19 cellular contexts compared by ENCODE assay signal in the genomic region with DNA sequence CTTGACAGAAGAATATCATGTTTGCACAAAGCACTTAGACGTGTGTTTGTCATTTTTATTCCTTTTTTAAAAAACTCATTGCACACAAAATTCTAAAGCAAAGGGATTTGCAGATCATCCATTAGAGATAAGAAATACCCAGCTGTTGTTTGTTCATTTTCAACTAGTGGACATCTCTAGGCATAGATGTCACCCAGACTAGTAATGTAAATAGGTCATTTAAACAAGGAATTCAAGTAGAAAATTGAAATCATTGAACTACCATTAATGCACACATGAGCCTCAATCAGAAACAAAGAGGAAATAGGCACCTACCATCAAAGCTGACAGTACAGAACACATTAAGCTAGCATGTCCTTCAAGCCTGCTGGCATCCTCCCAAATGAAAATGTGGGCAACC.
DNase-seq lines count a peak whose midpoint lies in the region; ATAC-seq and FAIRE-seq lines count a peak whose summit lies in the region.
"Had no signal": no experiment of that assay in that cellular context is flagged by ENCODE, and none has a peak within 500 bp of the region (broad histone marks: within the 10 kb centered on the region; RNA-seq: fewer than 3 reads in every experiment).

No MANE protein-coding gene starts in this region.

- ATAC-seq in stimulated activated naive CD8-positive, alpha-beta T cell treated with anti-CD3 and anti-CD28 coated beads, Interleukin-15, amount 100 ng/mL, for 72 hours = no peak
- no peak for ATAC-seq in HG03469 (IDR thresholded peaks at IDR 0.05; ENCODE audit: unreplicated experiment)
- ATAC-seq: GM12878 had no signal

- DNase-seq in NCI-H748 (lab: John Stamatoyannopoulos, UW; ENCODE audit: unreplicated experiment) (peak; percentile 8), NCI-H748 treated with DMSO at 0.1 percent for 48 hours (lab: John Stamatoyannopoulos, UW) (no peak), NCI-H1092 (lab: John Stamatoyannopoulos, UW) (peak; percentile 2)
- DNase-seq in Jurkat, Clone E6-1 (ENCODE audit: low read depth, low spot score) = peak; percentile 8
- DNase-seq in stimulated activated naive CD8-positive, alpha-beta T cell treated with anti-CD3 and anti-CD28 coated beads, Interleukin-15, amount 100 ng/mL, for 72 hours = no peak
- DNase-seq: C1 segment of cervical spinal cord; Calu3; CD4-positive, alpha-beta memory T cell; COR-L47; DND-41; GM23248; H7; HCEC 1CT had no signal

- H3K4me3 ChIP-seq in Jurkat, Clone E6-1 (ENCODE audit: low read length) = no peak overlapping the region
- H3K4me3 ChIP-seq: GM12878, GM23248 had no signal

- FAIRE-seq in islet of Langerhans (lab: Jason Lieb, UNC) = peak; percentile 89
- FAIRE-seq: G401.6, GM12878, GM19239, H1 had no signal

- no peak overlapping the region for H3K27ac Mint-ChIP-seq in stimulated activated naive CD8-positive, alpha-beta T cell treated with anti-CD3 and anti-CD28 coated beads, Interleukin-15, amount 100 ng/mL, for 72 hours
- H3K27ac Mint-ChIP-seq: CD4-positive, alpha-beta memory T cell had no signal

- no peaks in the 10 kb centered on the region for H3K4me1 Mint-ChIP-seq in stimulated activated naive CD8-positive, alpha-beta T cell treated with anti-CD3 and anti-CD28 coated beads, Interleukin-15, amount 100 ng/mL, for 72 hours
- H3K4me1 Mint-ChIP-seq: CD4-positive, alpha-beta memory T cell had no signal

- H3K4me3 Mint-ChIP-seq in stimulated activated naive CD8-positive, alpha-beta T cell treated with anti-CD3 and anti-CD28 coated beads, Interleukin-15, amount 100 ng/mL, for 72 hours = no peak overlapping the region
- H3K4me3 Mint-ChIP-seq: CD4-positive, alpha-beta memory T cell had no signal

- no peaks in the 10 kb centered on the region for H3K27me3 Mint-ChIP-seq in stimulated activated naive CD8-positive, alpha-beta T cell treated with anti-CD3 and anti-CD28 coated beads, Interleukin-15, amount 100 ng/mL, for 72 hours

- peaks cover 5 to 8% of the 10 kb centered on the region in 2 donors for H3K9me3 Mint-ChIP-seq in stimulated activated naive CD8-positive, alpha-beta T cell treated with anti-CD3 and anti-CD28 coated beads, Interleukin-15, amount 100 ng/mL, for 72 hours

Comparison
In these comparisons a context has a peak if more than half of its experiments do, and no peak if none do; other contexts are left out.
1. DNase-seq: peak in NCI-H748 (single experiment), Jurkat, Clone E6-1 (single experiment) and NCI-H1092 (single experiment); none in NCI-H748 treated with DMSO at 0.1 percent for 48 hours (single experiment) and stimulated activated naive CD8-positive, alpha-beta T cell treated with anti-CD3 and anti-CD28 coated beads, Interleukin-15, amount 100 ng/mL, for 72 hours (0 of 2).